In genomic region chr7:4479367-4480039, GRCh38 we compare ENCODE assay signal across 1 cellular context.
TF ChIP-seq lines count a peak whose summit lies in the region.

No MANE protein-coding gene starts in this region.

TF ChIP-seq in SK-N-SH treated with all-trans-retinoic acid at 6 μM for 48 hours, 23 proteins besides CTCF, POLR2A, EP300 and RAD21 (continued from another document):
- TF ChIP-seq PATZ1 (CRISPR knock-in tag; IDR thresholded peaks at IDR 0.05; ENCODE audit: borderline replicate concordance) (no peak), OSR1 (CRISPR knock-in tag; IDR thresholded peaks at IDR 0.05) (no peak), ZC3H10 (CRISPR knock-in tag; IDR thresholded peaks at IDR 0.05) (no peak), CSRNP3 (CRISPR knock-in tag; IDR thresholded peaks at IDR 0.05) (no peak), ZNF70 (CRISPR knock-in tag; IDR thresholded peaks at IDR 0.05) (no peak)
